16 cellular contexts compared by ENCODE assay signal in genomic region chr3:183541235-183541655, GRCh38. TPM values are rescaled to one million over a fixed set of nuclear protein-coding genes. Genes with fewer than 3 reads are reported as not detected.
DNase-seq lines count a peak whose midpoint lies in the region; TF ChIP-seq lines count a peak whose summit lies in the region.
"Had no signal": no experiment of that assay in that cellular context is flagged by ENCODE, and none has a peak within 500 bp of the region (broad histone marks: within the 10 kb centered on the region; RNA-seq: fewer than 3 reads in every experiment).

No MANE protein-coding gene starts in this region.

- H3K9me3 Mint-ChIP-seq in CD14-positive monocyte, result peaks cover 0 to 2% (median 0%) of the 10 kb centered on the region in 7 donors

- H3K9ac ChIP-seq in OCI-LY1 (ENCODE audit: low read length), result peak overlapping the region; percentile 44
- no peak overlapping the region for H3K9ac ChIP-seq in mucosa of rectum (ENCODE audit: low read depth in 1 of 2, low read length in 2 of 2)
- H3K9ac ChIP-seq: SK-N-SH had no signal

- H3K36me3 ChIP-seq in GM06990 (ENCODE audit: control insufficient read depth, insufficient read depth, low read length) (no peaks in the 10 kb centered on the region), OCI-LY1 (ENCODE audit: insufficient read depth, low read length) (peaks cover 58% of the 10 kb centered on the region), mucosa of rectum (ENCODE audit: control insufficient read depth in 2 of 2, insufficient read depth in 2 of 2, low read length in 2 of 2) (peaks cover 0 to 2% of the 10 kb centered on the region in 2 donors)
- H3K36me3 ChIP-seq: adrenal gland, prostate gland, stomach had no signal

- no peaks in the 10 kb centered on the region; the same call in 1 of the 2 replicates for H3K27me3 ChIP-seq in GM06990 (replicated peaks; ENCODE audit: control insufficient read depth, insufficient read depth, low read length)
- H3K27me3 ChIP-seq in OCI-LY1 (ENCODE audit: insufficient read depth, low read length), result no peaks in the 10 kb centered on the region
- H3K27me3 ChIP-seq in mucosa of rectum (ENCODE audit: control insufficient read depth in 2 of 2, insufficient read depth in 2 of 2, low read length in 2 of 2), result no peaks in the 10 kb centered on the region
- H3K27me3 ChIP-seq: adrenal gland, stomach had no signal

- H3K9me2 ChIP-seq in OCI-LY1 (ENCODE audit: low read depth, low read length), result no peaks in the 10 kb centered on the region
- H3K9me2 ChIP-seq: SK-N-SH had no signal

- peak overlapping the region; percentile 31 to 74 for H3K4me3 Mint-ChIP-seq in CD14-positive monocyte

- no peak for DNase-seq in CD14-positive monocyte (ENCODE audit: low spot score)
- no peak for DNase-seq in GM06990 (ENCODE audit: extremely low read depth, insufficient read length)
- no peak for DNase-seq in stimulated activated CD8-positive, alpha-beta memory T cell treated with anti-CD3 and anti-CD28 coated beads, Interleukin-4, amount 100 ng/mL, for 48 hours
- DNase-seq in erythroblast (lab: John Stamatoyannopoulos, UW), result no peak
- DNase-seq in DMS114 treated with DMSO at 0.1 percent for 48 hours (lab: John Stamatoyannopoulos, UW; ENCODE audit: unreplicated experiment), result no peak
- DNase-seq: activated CD4-positive, CD25-positive, alpha-beta regulatory T cell treated with anti-CD3 and anti-CD28 coated beads, Interleukin-2, amount 50 U/mL, for 72 hours; H7; SK-N-SH; stimulated activated CD4-positive, alpha-beta T cell treated with anti-CD3 and anti-CD28 coated beads, Interleukin-1b, Interleukin-23, amount 100 ng/mL, for 48 hours; stomach had no signal

- H4K20me1 ChIP-seq in OCI-LY1 (ENCODE audit: insufficient read depth, low read length), result no peaks in the 10 kb centered on the region

- intact Hi-C loops in CD14-positive monocyte (cut with micrococcal nuclease), result no loop called here

- H3K9me3 ChIP-seq in OCI-LY1 (ENCODE audit: low read length), result no peaks in the 10 kb centered on the region
- no peaks in the 10 kb centered on the region for H3K9me3 ChIP-seq in mucosa of rectum (ENCODE audit: control insufficient read depth in 2 of 2, low read length in 2 of 2)
- H3K9me3 ChIP-seq: adrenal gland, prostate gland, SK-N-SH, stomach had no signal

- H2AFZ ChIP-seq in OCI-LY1 (ENCODE audit: low read length), result no peak overlapping the region

- peaks cover 13% of the 10 kb centered on the region for H3F3A ChIP-seq in OCI-LY1 (ENCODE audit: insufficient read depth, low read length)

- H3K4me1 Mint-ChIP-seq in CD14-positive monocyte, result peaks cover 93% of the 10 kb centered on the region

- H3K27ac Mint-ChIP-seq in CD14-positive monocyte, result peak overlapping the region; percentile 82 to 100 (median 99)

- H3K4me1 ChIP-seq in OCI-LY1 (ENCODE audit: insufficient read depth, low read length, severe bottlenecking) (peaks cover 100% of the 10 kb centered on the region), mucosa of rectum (ENCODE audit: control insufficient read depth in 2 of 2, insufficient read depth in 2 of 2, low read length in 2 of 2) (peaks cover 0 to 7% of the 10 kb centered on the region in 2 donors)
- H3K4me1 ChIP-seq: adrenal gland, prostate gland had no signal

- TF ChIP-seq POLR2A in erythroblast (IDR thresholded peaks at IDR 0.05; ENCODE audit: low read length), result no peak

- no peak for TF ChIP-seq CTCF in CD14-positive monocyte (IDR thresholded peaks at IDR 0.05)
- TF ChIP-seq CTCF in GM06990 (IDR thresholded peaks at IDR 0.05; ENCODE audit: insufficient read depth, low read length, poor library complexity, severe bottlenecking), result peak; percentile 11
- TF ChIP-seq CTCF in OCI-LY1 (IDR thresholded peaks at IDR 0.05; ENCODE audit: low read length), result peak; percentile 64

- H3K4me2 ChIP-seq in OCI-LY1 (ENCODE audit: low read length), result peak overlapping the region; percentile 59
- H3K4me2 ChIP-seq: SK-N-SH had no signal

- peaks cover 0 to 2% (median 0%) of the 10 kb centered on the region in 3 donors for H3K27me3 Mint-ChIP-seq in CD14-positive monocyte (ENCODE audit: low read depth in 3 of 3)

- H3K27ac ChIP-seq in OCI-LY1 (ENCODE audit: low read depth, low read length, poor library complexity, severe bottlenecking) (peak overlapping the region; percentile 96), mucosa of rectum (ENCODE audit: low read depth in 2 of 2, low read length in 2 of 2) (peak overlapping the region; percentile 5 to 62)
- H3K27ac ChIP-seq: coronary artery, prostate gland had no signal

- peaks cover 94% of the 10 kb centered on the region for H3K79me2 ChIP-seq in OCI-LY1 (ENCODE audit: insufficient read depth, low read length)

- H3K4me3 ChIP-seq in GM06990 (replicated peaks; ENCODE audit: low read depth, low read length), result no peak overlapping the region
- peak overlapping the region; percentile 33 for H3K4me3 ChIP-seq in OCI-LY1 (ENCODE audit: low read depth, low read length, poor library complexity, severe bottlenecking)
- no peak overlapping the region for H3K4me3 ChIP-seq in mucosa of rectum (ENCODE audit: low read length in 2 of 2)
- H3K4me3 ChIP-seq: adrenal gland, coronary artery, prostate gland, stomach had no signal

- peaks cover 10 to 13% of the 10 kb centered on the region in 2 donors for H3K36me3 Mint-ChIP-seq in CD14-positive monocyte

RNA-seq across cellular contexts. Expression of gene KLHL6, which starts 14.3 kb away (rescaled TPM):
- polyA plus RNA-seq in CD14-positive monocyte, result 10 to 100 TPM in 1 of 2 donors, 1 to 10 TPM in 1; 5.7 to 10.6 TPM
- polyA plus RNA-seq: fibroblast of lung, SK-N-SH had no signal
